In the genomic region with DNA sequence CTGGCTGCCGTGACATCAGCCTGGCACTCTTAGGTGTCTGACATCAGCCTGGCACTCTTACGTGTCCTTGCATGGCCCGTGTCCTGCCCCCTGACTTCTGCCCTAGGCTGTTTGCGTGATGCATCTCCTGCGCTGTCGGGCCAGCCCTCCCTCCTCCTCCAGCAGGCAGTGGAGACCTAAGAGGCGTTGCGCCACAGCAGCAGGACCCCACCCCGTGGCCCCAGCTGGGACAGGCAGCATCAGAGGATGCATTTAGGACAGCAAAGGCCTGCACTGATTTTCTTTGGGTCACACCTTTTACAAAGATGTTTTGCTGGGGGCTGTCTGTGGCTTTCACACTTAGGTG, we compare ENCODE assay signal across 20 cellular contexts.
"Had no signal": no experiment of that assay in that cellular context is flagged by ENCODE, and none has a peak within 500 bp of the region (broad histone marks: within the 10 kb centered on the region; RNA-seq: fewer than 3 reads in every experiment).

No MANE protein-coding gene starts in this region.

- H3K4me3 ChIP-seq: esophagus squamous epithelium, hepatocyte, left lung, tibial artery had no signal

- H2AFZ ChIP-seq: hepatocyte had no signal

- H3K27me3 Mint-ChIP-seq: activated CD4-positive, alpha-beta T cell treated with anti-CD3 and anti-CD28 coated beads for 36 hours had no signal

- DNase-seq: activated CD4-positive, alpha-beta memory T cell treated with anti-CD3 and anti-CD28 coated beads for 36 hours; activated CD4-positive, alpha-beta T cell treated with anti-CD3 and anti-CD28 coated beads for 36 hours; activated CD8-positive, alpha-beta memory T cell treated with anti-CD3 and anti-CD28 coated beads, Interleukin-2, amount 10 ng/mL, durations not matched to agents 7 days and 5 days; activated naive CD4-positive, alpha-beta T cell; activated naive CD8-positive, alpha-beta T cell treated with anti-CD3 and anti-CD28 coated beads for 36 hours; activated T-cell treated with anti-CD3 and anti-CD28 coated beads, Interleukin-2, amount 50 U/mL, for 1 hour; amniotic stem cell; effector CD8-positive, alpha-beta T cell; esophagus squamous epithelium; natural killer cell; stimulated activated CD4-positive, alpha-beta T cell treated with anti-CD3 and anti-CD28 coated beads, Interleukin-12 subunit alpha, Interleukin-12 subunit beta, amount 100 ng/mL, for 4 hours; stimulated activated CD4-positive, alpha-beta T cell treated with anti-CD3 and anti-CD28 coated beads, Interleukin-1b, Interleukin-23, amount 100 ng/mL, for 48 hours; stimulated activated CD8-positive, alpha-beta memory T cell treated with anti-CD3 and anti-CD28 coated beads, Interleukin-4, amount 100 ng/mL, for 48 hours; stimulated activated naive CD4-positive, alpha-beta T cell treated with Interleukin-2 at 50 U/mL for 16 hours; tibial artery had no signal

- H3K36me3 ChIP-seq: left lung had no signal

- H3K36me3 Mint-ChIP-seq: activated CD4-positive, alpha-beta memory T cell treated with anti-CD3 and anti-CD28 coated beads for 36 hours; activated naive CD8-positive, alpha-beta T cell treated with anti-CD3 and anti-CD28 coated beads for 36 hours; natural killer cell had no signal

- ATAC-seq: activated CD4-positive, alpha-beta T cell treated with anti-CD3 and anti-CD28 coated beads for 36 hours; activated CD8-positive, alpha-beta memory T cell treated with anti-CD3 and anti-CD28 coated beads, Interleukin-2, amount 10 ng/mL, durations not matched to agents 7 days and 5 days; activated T-helper 17 cell treated with anti-CD3 and anti-CD28 coated beads, Interleukin-2, amount 50 U/mL, for 72 hours; left lung; natural killer cell had no signal

- H3K27ac ChIP-seq: esophagus squamous epithelium, hepatocyte, left lung, tibial artery had no signal

- H3K4me2 ChIP-seq: hepatocyte had no signal

- H3K79me2 ChIP-seq: hepatocyte had no signal

- H3K27ac Mint-ChIP-seq: activated CD4-positive, alpha-beta memory T cell treated with anti-CD3 and anti-CD28 coated beads for 36 hours; activated CD4-positive, alpha-beta T cell treated with anti-CD3 and anti-CD28 coated beads for 36 hours; activated CD8-positive, alpha-beta memory T cell treated with anti-CD3 and anti-CD28 coated beads, Interleukin-2, amount 10 ng/mL, durations not matched to agents 7 days and 5 days; activated naive CD8-positive, alpha-beta T cell treated with anti-CD3 and anti-CD28 coated beads for 36 hours; activated T-helper 17 cell treated with anti-CD3 and anti-CD28 coated beads, Interleukin-2, amount 50 U/mL, for 72 hours; dendritic cell treated with granulocyte-macrophage colony-stimulating factor and Interleukin-4, amounts not matched to agents 40 ng/mL and 50 ng/mL, for 4 days; natural killer cell had no signal

- H3K4me1 Mint-ChIP-seq: activated CD4-positive, alpha-beta T cell treated with anti-CD3 and anti-CD28 coated beads for 36 hours; activated CD8-positive, alpha-beta memory T cell treated with anti-CD3 and anti-CD28 coated beads, Interleukin-2, amount 10 ng/mL, durations not matched to agents 7 days and 5 days; activated T-helper 17 cell treated with anti-CD3 and anti-CD28 coated beads, Interleukin-2, amount 50 U/mL, for 72 hours had no signal

- H3K4me3 Mint-ChIP-seq: activated CD4-positive, alpha-beta memory T cell treated with anti-CD3 and anti-CD28 coated beads for 36 hours; activated CD4-positive, alpha-beta T cell treated with anti-CD3 and anti-CD28 coated beads for 36 hours; activated CD8-positive, alpha-beta memory T cell treated with anti-CD3 and anti-CD28 coated beads, Interleukin-2, amount 10 ng/mL, durations not matched to agents 7 days and 5 days; activated naive CD8-positive, alpha-beta T cell treated with anti-CD3 and anti-CD28 coated beads for 36 hours; activated T-helper 17 cell treated with anti-CD3 and anti-CD28 coated beads, Interleukin-2, amount 50 U/mL, for 72 hours; dendritic cell treated with granulocyte-macrophage colony-stimulating factor and Interleukin-4, amounts not matched to agents 40 ng/mL and 50 ng/mL, for 4 days; natural killer cell; WTC11 had no signal

- H3K27me3 ChIP-seq: hepatocyte, tibial artery had no signal
